Comparison of ENCODE assay signal across 8 cellular contexts in genomic region chr20:59525500-59526241, GRCh38.
DNase-seq lines count a peak whose midpoint lies in the region; ATAC-seq and TF ChIP-seq lines count a peak whose summit lies in the region.

No MANE protein-coding gene starts in this region.

- peak; percentile 69 for ATAC-seq in lung (ENCODE audit: insufficient read depth, low FRiP score)

- peaks cover 27% of the 10 kb centered on the region; the same call in 1 of the 2 replicates for H3K27me3 ChIP-seq in SJCRH30
- H3K27me3 ChIP-seq in lung (ENCODE audit: control insufficient read depth, insufficient read depth) = peaks cover 9% of the 10 kb centered on the region
- no peaks in the 10 kb centered on the region for H3K27me3 ChIP-seq in thyroid gland

- no peaks in the 10 kb centered on the region for H3K9me3 ChIP-seq in SJCRH30 (replicated peaks)
- H3K9me3 ChIP-seq in lung (ENCODE audit: control insufficient read depth in 2 of 2, insufficient read depth in 1 of 2, low read length in 1 of 2) = no peaks in the 10 kb centered on the region
- no peaks in the 10 kb centered on the region for H3K9me3 ChIP-seq in thyroid gland

- 12 to 17% methylated on average over 31 of the region's 31 CpGs for WGBS in lung, 2 donors
- 5 to 19% methylated on average over 25 to 31 of the region's 31 CpGs for WGBS in thyroid gland, 2 donors

- H3K4me3 ChIP-seq in SJCRH30 (no peak overlapping the region), lung (no peak overlapping the region), thyroid gland (replicated peaks in 1 of 3) (no peak overlapping the region)

- intact Hi-C loops in thyroid gland (cut with DNase I) = no loop called here

- peak; percentile 54 for DNase-seq in activated CD4-positive, alpha-beta T cell treated with anti-CD3 and anti-CD28 coated beads for 48 hours
- no peak for DNase-seq in activated CD4-positive, alpha-beta T cell treated with anti-CD3 and anti-CD28 coated beads for 1 hour
- DNase-seq in Kasumi-1 (lab: John Stamatoyannopoulos, UW) (peak; percentile 32 to 37), SJCRH30 (peak; percentile 85 to 94), dermis blood vessel endothelial cell (peak; percentile 70), lung (ENCODE audit: low spot score) (peak; percentile 55), thyroid gland (peak; percentile 47 to 65), NCI-H1436 treated with DMSO at 0.1 percent for 48 hours (lab: John Stamatoyannopoulos, UW) (no peak)

- no peak overlapping the region for H3K27ac ChIP-seq in SJCRH30
- H3K27ac ChIP-seq in lung (ENCODE audit: low read depth in 1 of 2, low read length in 1 of 2) = no peak overlapping the region
- H3K27ac ChIP-seq in thyroid gland = no peak overlapping the region

- H3K36me3 ChIP-seq in SJCRH30 (no peaks in the 10 kb centered on the region), lung (ENCODE audit: control insufficient read depth in 2 of 2, insufficient read depth in 2 of 2, low read length in 2 of 2) (no peaks in the 10 kb centered on the region), thyroid gland (no peaks in the 10 kb centered on the region)

- no peak for TF ChIP-seq POLR2A in thyroid gland (IDR thresholded peaks at IDR 0.05)

- TF ChIP-seq CTCF in lung (IDR thresholded peaks at IDR 0.05; ENCODE audit: control extremely low read depth, extremely low read depth) (peak; percentile 27), thyroid gland (IDR thresholded peaks at IDR 0.05) (peak; percentile 57 to 93 (median 71))

- H3K4me1 ChIP-seq in SJCRH30 = no peaks in the 10 kb centered on the region
- no peaks in the 10 kb centered on the region for H3K4me1 ChIP-seq in lung (ENCODE audit: control insufficient read depth in 2 of 2, insufficient read depth in 2 of 2, low read length in 2 of 2)
- H3K4me1 ChIP-seq in thyroid gland = no peaks in the 10 kb centered on the region

Comparison
In these comparisons a context has a peak if more than half of its experiments do, and no peak if none do; other contexts are left out.
1. DNase-seq: peak in activated CD4-positive, alpha-beta T cell treated with anti-CD3 and anti-CD28 coated beads for 48 hours (single experiment), Kasumi-1 (2 of 2), SJCRH30 (2 of 2), dermis blood vessel endothelial cell (single experiment), lung (single experiment) and thyroid gland (2 of 2); none in activated CD4-positive, alpha-beta T cell treated with anti-CD3 and anti-CD28 coated beads for 1 hour (single experiment) and NCI-H1436 treated with DMSO at 0.1 percent for 48 hours (single experiment).